In genomic region chr12:33892425-33892824, GRCh38 we compare ENCODE assay signal across 37 cellular contexts.
DNase-seq lines count a peak whose midpoint lies in the region; ATAC-seq, FAIRE-seq and TF ChIP-seq lines count a peak whose summit lies in the region.
"Had no signal": no experiment of that assay in that cellular context is flagged by ENCODE, and none has a peak within 500 bp of the region (broad histone marks: within the 10 kb centered on the region; RNA-seq: fewer than 3 reads in every experiment).

No MANE protein-coding gene starts in this region.

- H3K27ac Mint-ChIP-seq in activated CD4-positive, alpha-beta T cell treated with anti-CD3 and anti-CD28 coated beads for 36 hours = no peak overlapping the region
- H3K27ac Mint-ChIP-seq: B cell; CD14-positive monocyte; CD4-positive, alpha-beta memory T cell; CD4-positive, alpha-beta T cell; CD4-positive, CD25-positive, alpha-beta regulatory T cell; CD8-positive, alpha-beta memory T cell; CD8-positive, alpha-beta T cell had no signal

- H3F3A ChIP-seq in PC-9 (ENCODE audit: insufficient read depth, low read depth) = no peaks in the 10 kb centered on the region

- TF ChIP-seq POLR2A in HepG2 (IDR thresholded peaks at IDR 0.05; ENCODE audit: insufficient read depth in 1 of 2, low read depth in 2 of 2, low read length in 2 of 2) (no peak), right lobe of liver (IDR thresholded peaks at IDR 0.05) (no peak), IMR-90 (IDR thresholded peaks at IDR 0.05; ENCODE audit: low read depth, low read length) (no peak), K562 (conservative IDR thresholded peaks at IDR 0.05) (no peak)

- CTCF ChIA-PET in HepG2 (lab: Yijun Ruan, JAX; ENCODE audit: low intra/inter-chr PET ratio, low total read pairs) (no interaction called here), IMR-90 (lab: Yijun Ruan, JAX) (no interaction called here), PC-9 (lab: Charles Lee) (no interaction called here), K562 (lab: Yijun Ruan, JAX; ENCODE audit: low intra/inter-chr PET ratio) (no interaction called here)
- CTCF ChIA-PET in activated CD4-positive, alpha-beta T cell treated with anti-CD3 and anti-CD28 coated beads for 36 hours (lab: Charles Lee) = no interaction called here

- no peaks in the 10 kb centered on the region for H3K4me1 Mint-ChIP-seq in activated CD4-positive, alpha-beta T cell treated with anti-CD3 and anti-CD28 coated beads for 36 hours
- H3K4me1 Mint-ChIP-seq: B cell; CD14-positive monocyte; CD4-positive, alpha-beta memory T cell; CD4-positive, CD25-positive, alpha-beta regulatory T cell; CD8-positive, alpha-beta memory T cell had no signal

- FAIRE-seq in HepG2 (lab: Jason Lieb, UNC) = no peak
- no peak for FAIRE-seq in K562 (lab: Jason Lieb, UNC)
- FAIRE-seq: A204.1, A549, D721Med had no signal

- no peak for ATAC-seq in HepG2
- ATAC-seq in right lobe of liver = no peak
- ATAC-seq in IMR-90 (ENCODE audit: low read depth) = no peak
- no peak for ATAC-seq in K562
- ATAC-seq in GM21528 (IDR thresholded peaks at IDR 0.05; ENCODE audit: low FRiP score, unreplicated experiment) = no peak
- ATAC-seq in activated CD4-positive, alpha-beta T cell treated with anti-CD3 and anti-CD28 coated beads for 36 hours = no peak
- ATAC-seq: A549; CD8-positive, alpha-beta T cell had no signal

- peaks cover 26% of the 10 kb centered on the region for H3K9me3 ChIP-seq in HepG2 (ENCODE audit: low read length)
- no peaks in the 10 kb centered on the region for H3K9me3 ChIP-seq in right lobe of liver
- H3K9me3 ChIP-seq in IMR-90 (ENCODE audit: control insufficient read depth, insufficient read depth, low read length) = no peaks in the 10 kb centered on the region
- H3K9me3 ChIP-seq in PC-9 (ENCODE audit: insufficient read depth, low read depth) = no peaks in the 10 kb centered on the region
- H3K9me3 ChIP-seq in K562 (replicated peaks; ENCODE audit: control insufficient read depth, insufficient read depth, low read depth, low read length) = no peaks in the 10 kb centered on the region
- H3K9me3 ChIP-seq: A549; BE2C; BLaER1; BLaER1 treated with 17β-estradiol and CSF1 and Interleukin-3, amounts not matched to agents 10 nM and 100 nM; Caco-2 had no signal

- no peaks in the 10 kb centered on the region for H3K79me1 ChIP-seq in IMR-90 (ENCODE audit: low read depth in 1 of 2, low read length in 2 of 2)

- no peak overlapping the region for H3K9ac ChIP-seq in HepG2 (ENCODE audit: insufficient read depth, low read depth, low read length)
- no peak overlapping the region for H3K9ac ChIP-seq in IMR-90 (ENCODE audit: low read depth, low read length)
- no peak overlapping the region for H3K9ac ChIP-seq in K562 (ENCODE audit: insufficient read depth in 1 of 2, low read depth in 2 of 2, low read length in 2 of 2)
- H3K9ac ChIP-seq: BLaER1; BLaER1 treated with 17β-estradiol and CSF1 and Interleukin-3, amounts not matched to agents 10 nM and 100 nM had no signal

- H3K4me1 ChIP-seq in HepG2 (ENCODE audit: insufficient read depth, low read length) = no peaks in the 10 kb centered on the region
- H3K4me1 ChIP-seq in right lobe of liver = no peaks in the 10 kb centered on the region
- no peaks in the 10 kb centered on the region for H3K4me1 ChIP-seq in IMR-90 (ENCODE audit: control insufficient read depth, insufficient read depth, low read length)
- H3K4me1 ChIP-seq in PC-9 (replicated peaks; ENCODE audit: insufficient read depth) = no peaks in the 10 kb centered on the region
- H3K4me1 ChIP-seq in K562 (replicated peaks in 1 of 2; ENCODE audit: control insufficient read depth in 2 of 2, insufficient read depth in 2 of 2, low read length in 2 of 2) = no peaks in the 10 kb centered on the region
- H3K4me1 ChIP-seq: A549; BE2C; BLaER1; BLaER1 treated with 17β-estradiol and CSF1 and Interleukin-3, amounts not matched to agents 10 nM and 100 nM; Caco-2 had no signal

- no peaks in the 10 kb centered on the region for H3K9me2 ChIP-seq in PC-9 (ENCODE audit: insufficient read depth)

- 9% methylated on average over 3 of the region's 3 CpGs for WGBS in HepG2 (ENCODE audit: low lambda C conversion rate)
- WGBS in right lobe of liver (ENCODE audit: insufficient coverage, low coverage, low lambda C conversion rate, missing lambda C conversion rate) = 32% methylated on average over 3 of the region's 3 CpGs
- no CpG with 5 or more reads among the region's 3 CpGs for WGBS in IMR-90 (ENCODE audit: extremely low coverage in 2 of 2, insufficient read length in 1 of 2), 2 experiments
- WGBS in K562 (ENCODE audit: insufficient coverage, low coverage, missing lambda C conversion rate) = 28% methylated on average over 3 of the region's 3 CpGs

- no TSS peak for BruUV-seq in HepG2 (replicated peaks; lab: Mats Ljungman, UMichigan)
- BruUV-seq in IMR-90 (replicated peaks; lab: Mats Ljungman, UMichigan) = no TSS peak
- BruUV-seq in PC-9 (replicated peaks; lab: Mats Ljungman, UMichigan) = no TSS peak
- BruUV-seq in K562 (replicated peaks; lab: Mats Ljungman, UMichigan) = no TSS peak

- H3K4me2 ChIP-seq in HepG2 (ENCODE audit: low read depth, low read length) = no peak overlapping the region
- H3K4me2 ChIP-seq in IMR-90 (ENCODE audit: low read depth, low read length) = no peak overlapping the region
- no peak overlapping the region for H3K4me2 ChIP-seq in PC-9
- no peak overlapping the region for H3K4me2 ChIP-seq in K562 (ENCODE audit: insufficient read depth, low read length)
- H3K4me2 ChIP-seq: A549; BLaER1; BLaER1 treated with 17β-estradiol and CSF1 and Interleukin-3, amounts not matched to agents 10 nM and 100 nM had no signal

- H3K4me3 ChIP-seq in HepG2 (replicated peaks in 1 of 3; ENCODE audit: insufficient read depth in 1 of 3, low read depth in 2 of 3, low read length in 3 of 3) (no peak overlapping the region), right lobe of liver (no peak overlapping the region), IMR-90 (ENCODE audit: insufficient read depth, low read depth, low read length) (no peak overlapping the region), PC-9 (no peak overlapping the region), K562 (no peak overlapping the region)
- H3K4me3 ChIP-seq: A549; BLaER1; BLaER1 treated with 17β-estradiol and CSF1 and Interleukin-3, amounts not matched to agents 10 nM and 100 nM had no signal

- no peak overlapping the region for H4K91ac ChIP-seq in IMR-90 (ENCODE audit: insufficient read depth, low read depth, low read length)

- no peak overlapping the region for H3K27ac ChIP-seq in HepG2 (ENCODE audit: extremely low read length, insufficient read depth, low read length)
- no peak overlapping the region for H3K27ac ChIP-seq in right lobe of liver
- H3K27ac ChIP-seq in IMR-90 (ENCODE audit: insufficient read depth, low read length) = no peak overlapping the region
- H3K27ac ChIP-seq in PC-9 = no peak overlapping the region
- H3K27ac ChIP-seq in K562 (ENCODE audit: extremely low read depth, low read depth, low read length) = no peak overlapping the region
- H3K27ac ChIP-seq: 22Rv1; A549; BLaER1; BLaER1 treated with 17β-estradiol and CSF1 and Interleukin-3, amounts not matched to agents 10 nM and 100 nM; C4-2B had no signal

- no peak overlapping the region for H4K5ac ChIP-seq in IMR-90 (ENCODE audit: low read depth, low read length)

- no peak overlapping the region for H2AK9ac ChIP-seq in IMR-90 (replicated peaks; ENCODE audit: low read depth, low read length, poor library complexity)

- no peaks in the 10 kb centered on the region for H3K36me3 Mint-ChIP-seq in activated CD4-positive, alpha-beta T cell treated with anti-CD3 and anti-CD28 coated beads for 36 hours (ENCODE audit: low read depth)
- H3K36me3 Mint-ChIP-seq: CD14-positive monocyte; CD4-positive, alpha-beta memory T cell; CD4-positive, CD25-positive, alpha-beta regulatory T cell; CD8-positive, alpha-beta memory T cell; CD8-positive, alpha-beta T cell had no signal

- H2BK5ac ChIP-seq in IMR-90 (ENCODE audit: low read depth, low read length, poor library complexity, severe bottlenecking) = no peak overlapping the region

- H3K27me3 ChIP-seq in HepG2 (ENCODE audit: control insufficient read depth in 1 of 2, insufficient read depth in 2 of 2, low read length in 2 of 2) (no peaks in the 10 kb centered on the region), right lobe of liver (no peaks in the 10 kb centered on the region), IMR-90 (ENCODE audit: control insufficient read depth, insufficient read depth, low read length) (no peaks in the 10 kb centered on the region), PC-9 (ENCODE audit: insufficient read depth, low read depth) (no peaks in the 10 kb centered on the region), K562 (ENCODE audit: control insufficient read depth in 2 of 2, insufficient read depth in 2 of 2, low read length in 2 of 2) (no peaks in the 10 kb centered on the region)
- H3K27me3 ChIP-seq: BE2C; BLaER1; BLaER1 treated with 17β-estradiol and CSF1 and Interleukin-3, amounts not matched to agents 10 nM and 100 nM had no signal

- H3K9me1 ChIP-seq in IMR-90 (ENCODE audit: insufficient read depth, low read length) (no peaks in the 10 kb centered on the region), K562 (ENCODE audit: control insufficient read depth, insufficient read depth, low read length) (no peaks in the 10 kb centered on the region)

- no peak overlapping the region for H4K8ac ChIP-seq in IMR-90 (ENCODE audit: low read depth in 2 of 2, low read length in 2 of 2)

- H3K27me3 Mint-ChIP-seq in activated CD4-positive, alpha-beta T cell treated with anti-CD3 and anti-CD28 coated beads for 36 hours = no peaks in the 10 kb centered on the region
- H3K27me3 Mint-ChIP-seq: B cell; CD4-positive, alpha-beta memory T cell; CD4-positive, alpha-beta T cell; CD4-positive, CD25-positive, alpha-beta regulatory T cell; CD8-positive, alpha-beta memory T cell had no signal

- no peak overlapping the region for H3K4ac ChIP-seq in IMR-90 (ENCODE audit: low read depth, low read length)

- no peaks in the 10 kb centered on the region for H4K20me1 ChIP-seq in HepG2 (ENCODE audit: insufficient read depth, low read length)
- H4K20me1 ChIP-seq in IMR-90 (ENCODE audit: insufficient read depth, low read length) = no peaks in the 10 kb centered on the region
- no peaks in the 10 kb centered on the region for H4K20me1 ChIP-seq in PC-9 (ENCODE audit: insufficient read depth)
- H4K20me1 ChIP-seq in K562 (replicated peaks; ENCODE audit: control insufficient read depth, insufficient read depth, low read length) = no peaks in the 10 kb centered on the region
- H4K20me1 ChIP-seq: BLaER1; BLaER1 treated with 17β-estradiol and CSF1 and Interleukin-3, amounts not matched to agents 10 nM and 100 nM had no signal

- H2AK5ac ChIP-seq in IMR-90 (ENCODE audit: low read depth, low read length) = no peak overlapping the region

- no peak overlapping the region for H3K56ac ChIP-seq in IMR-90 (ENCODE audit: extremely low read depth, insufficient read depth, low read length)

- H3K9me3 Mint-ChIP-seq in activated CD4-positive, alpha-beta T cell treated with anti-CD3 and anti-CD28 coated beads for 36 hours (ENCODE audit: low read depth) = peaks cover 5% of the 10 kb centered on the region

- no peak overlapping the region for H2BK120ac ChIP-seq in IMR-90 (ENCODE audit: low read depth, low read length)

- TF ChIP-seq EP300 in HepG2 (IDR thresholded peaks at IDR 0.05; ENCODE audit: low read depth in 2 of 2, low read length in 2 of 2) = no peak
- no peak for TF ChIP-seq EP300 in HepG2 (CRISPR knock-in tag; IDR thresholded peaks at IDR 0.05; ENCODE audit: borderline replicate concordance)
- no peak for TF ChIP-seq EP300 in K562 (IDR thresholded peaks at IDR 0.05; ENCODE audit: low read length)

- H3K4me3 Mint-ChIP-seq in activated CD4-positive, alpha-beta T cell treated with anti-CD3 and anti-CD28 coated beads for 36 hours = no peak overlapping the region
- H3K4me3 Mint-ChIP-seq: B cell; CD14-positive monocyte; CD4-positive, alpha-beta memory T cell; CD4-positive, alpha-beta T cell; CD4-positive, CD25-positive, alpha-beta regulatory T cell; CD8-positive, alpha-beta memory T cell; CD8-positive, alpha-beta T cell had no signal

- POLR2A ChIA-PET in HepG2 (lab: Yijun Ruan, JAX) (no interaction called here), IMR-90 (lab: Charles Lee; ENCODE audit: unreplicated experiment) (no interaction called here), PC-9 (lab: Charles Lee; ENCODE audit: unreplicated experiment) (no interaction called here), K562 (lab: Yijun Ruan, JAX) (interaction anchor here (0.6 kb wide), 1 partner anchor 12 kb away, joined by 4 read pairs; no protein-coding TSS in a partner anchor)
- POLR2A ChIA-PET in activated CD4-positive, alpha-beta T cell treated with anti-CD3 and anti-CD28 coated beads for 36 hours (lab: Charles Lee) = no interaction called here

- no peak overlapping the region for H2BK15ac ChIP-seq in IMR-90 (ENCODE audit: low read depth, low read length)

- H3K18ac ChIP-seq in IMR-90 (ENCODE audit: low read depth, low read length) = no peak overlapping the region

- in situ Hi-C loops in HepG2 (cut with HindIII; ENCODE audit: extremely low pct_ligation_motif_present, low pct_unique_long_range_greater_than_20kb) (no loop called here), IMR-90 (cut with MboI; ENCODE audit: low sequenced_read_pairs) (loop anchor here (25.0 kb wide), 1 partner anchor 180 kb away; no protein-coding TSS in a partner anchor), K562 (cut with MboI) (no loop called here)

- dilution Hi-C loops in IMR-90 (cut with HindIII; ENCODE audit: low sequenced_read_pairs, unreplicated experiment) = no loop called here

- H2AFZ ChIP-seq in HepG2 (ENCODE audit: low read length) = no peak overlapping the region
- no peak overlapping the region for H2AFZ ChIP-seq in IMR-90 (replicated peaks; ENCODE audit: low read length, poor library complexity)
- peak overlapping the region; percentile 49; the same call in 1 of the 2 replicates for H2AFZ ChIP-seq in PC-9
- H2AFZ ChIP-seq in K562 (ENCODE audit: low read depth, low read length) = no peak overlapping the region

- H3K36me3 ChIP-seq in HepG2 (replicated peaks in 1 of 2; ENCODE audit: control insufficient read depth in 1 of 2, insufficient read depth in 2 of 2, low read length in 2 of 2) (no peaks in the 10 kb centered on the region), right lobe of liver (no peaks in the 10 kb centered on the region), IMR-90 (ENCODE audit: control insufficient read depth, insufficient read depth, low read length) (no peaks in the 10 kb centered on the region), PC-9 (ENCODE audit: low read depth) (no peaks in the 10 kb centered on the region), K562 (ENCODE audit: control insufficient read depth, insufficient read depth, low read length) (no peaks in the 10 kb centered on the region)
- H3K36me3 ChIP-seq: BE2C; BLaER1; BLaER1 treated with 17β-estradiol and CSF1 and Interleukin-3, amounts not matched to agents 10 nM and 100 nM had no signal

- H3K14ac ChIP-seq in IMR-90 (replicated peaks; ENCODE audit: low read depth, low read length) = no peak overlapping the region

- TF ChIP-seq RAD21 in HepG2 (CRISPR knock-in tag; IDR thresholded peaks at IDR 0.05) = no peak
- no peak for TF ChIP-seq RAD21 in IMR-90 (IDR thresholded peaks at IDR 0.05; ENCODE audit: low read length)
- TF ChIP-seq RAD21 in K562 (CRISPR knock-in tag; conservative IDR thresholded peaks at IDR 0.05 in 1 of 2, IDR thresholded peaks at IDR 0.05 in 1 of 2) = no peak

- no peak overlapping the region for H3K23ac ChIP-seq in IMR-90 (ENCODE audit: low read depth, low read length)

- TF ChIP-seq CTCF in HepG2 (CRISPR knock-in tag; IDR thresholded peaks at IDR 0.05) (no peak), right lobe of liver (IDR thresholded peaks at IDR 0.05) (no peak), IMR-90 (conservative IDR thresholded peaks at IDR 0.05; ENCODE audit: low read depth, low read length) (no peak), PC-9 (conservative IDR thresholded peaks at IDR 0.05) (no peak), K562 (IDR thresholded peaks at IDR 0.05 in 2 of 3, conservative IDR thresholded peaks at IDR 0.05 in 1 of 3; ENCODE audit: insufficient read depth in 2 of 3, low read depth in 1 of 3, low read length in 3 of 3) (no peak)

- no peak for DNase-seq in HepG2 (ENCODE audit: low spot score)
- DNase-seq in right lobe of liver = no peak
- no peak for DNase-seq in IMR-90
- DNase-seq in PC-9 = no peak
- no peak for DNase-seq in K562 (ENCODE audit: extremely low read depth in 1 of 4, low spot score in 3 of 4)
- no peak for DNase-seq in central memory CD4-positive, alpha-beta T cell
- DNase-seq in activated CD4-positive, alpha-beta T cell treated with anti-CD3 and anti-CD28 coated beads for 36 hours = no peak
- DNase-seq: 8988T; ACHN; AML-193; BE2C; C1 segment of cervical spinal cord; Caco-2; Calu3; CD4-positive, alpha-beta memory T cell; CD4-positive, alpha-beta T cell; CD4-positive, CD25-positive, alpha-beta regulatory T cell; CD8-positive, alpha-beta memory T cell; CD8-positive, alpha-beta T cell; COR-L47; DMS 273 treated with DMSO at 0.1 percent for 48 hours; DMS153; DMS53; DMS79; DMS79 treated with DMSO at 0.1 percent for 48 hours; DND-41; EL had no signal

- H2BK20ac ChIP-seq in IMR-90 (ENCODE audit: low read depth, low read length) = no peak overlapping the region

- intact Hi-C loops in HepG2 (cut with micrococcal nuclease; ENCODE audit: unreplicated experiment) (no loop called here), right lobe of liver (cut with DNase I) (no loop called here), IMR-90 (cut with micrococcal nuclease) (no loop called here), PC-9 (cut with micrococcal nuclease; ENCODE audit: unreplicated experiment) (loop anchor here (5.0 kb wide), 1 partner anchor 70 kb away; no protein-coding TSS in a partner anchor), K562 (cut with micrococcal nuclease) (no loop called here)
- intact Hi-C loops in activated CD4-positive, alpha-beta T cell treated with anti-CD3 and anti-CD28 coated beads for 36 hours (cut with DNase I, micrococcal nuclease) = no loop called here

- no peaks in the 10 kb centered on the region for H3K79me2 ChIP-seq in HepG2 (ENCODE audit: insufficient read depth, low read length)
- H3K79me2 ChIP-seq in PC-9 (ENCODE audit: low read depth) = no peaks in the 10 kb centered on the region
- no peaks in the 10 kb centered on the region for H3K79me2 ChIP-seq in K562 (ENCODE audit: control insufficient read depth, insufficient read depth, low read length)

Comparison
In these comparisons a context has a peak if more than half of its experiments do, and no peak if none do; other contexts are left out.
1. Of the 241 proteins assayed by ChIP-seq in both HepG2 and K562: peak only in HepG2: none; only in K562: none; in both: CEBPB; in neither: 239; mixed calls (peak in some experiments, not most) for 1.